ENCODE assay signal across 8 cellular contexts in genomic region chr9:34328983-34329832, GRCh38. TPM values are rescaled to one million over a fixed set of nuclear protein-coding genes. Genes with fewer than 3 reads are reported as not detected.
DNase-seq lines count a peak whose midpoint lies in the region; ATAC-seq, FAIRE-seq and TF ChIP-seq lines count a peak whose summit lies in the region.

Gene KIF24 (minus strand): TSS chr9:34329268. CDS start chr9:34311346, 17,922 bp downstream.
Gene NUDT2 (plus strand): TSS chr9:34329569. CDS start chr9:34339040, 9,471 bp downstream.

- H4K20me1 ChIP-seq in H1 (replicated peaks in 1 of 2; ENCODE audit: control insufficient read depth in 1 of 2, insufficient read depth in 2 of 2, low read length in 2 of 2) = no peaks in the 10 kb centered on the region

- peaks cover 0 to 6% of the 10 kb centered on the region in 2 experiments; a peak in 2 of 4 replicates for H3K79me2 ChIP-seq in H1 (ENCODE audit: control insufficient read depth in 1 of 2, insufficient read depth in 2 of 2, low read length in 2 of 2)

- H3K27me3 ChIP-seq in Caco-2 (replicated peaks; ENCODE audit: control insufficient read depth, insufficient read depth, low read length) = no peaks in the 10 kb centered on the region
- H3K27me3 ChIP-seq in H1 (replicated peaks in 1 of 4; ENCODE audit: control insufficient read depth in 3 of 4, extremely low read depth in 1 of 4, insufficient read depth in 3 of 4, low read length in 3 of 4) = no peaks in the 10 kb centered on the region

- no peak within 1 kb of the TSS for H2BK15ac ChIP-seq in H1 (ENCODE audit: low read length)

- H3K36me3 ChIP-seq in Caco-2 (ENCODE audit: control insufficient read depth, insufficient read depth, low read length) = no peaks in the 10 kb centered on the region
- no peaks in the 10 kb centered on the region for H3K36me3 ChIP-seq in H1 (ENCODE audit: control insufficient read depth in 2 of 4, insufficient read depth in 4 of 4, low read length in 3 of 4)

- H2AK5ac ChIP-seq in H1 (ENCODE audit: low read depth, low read length) = no peak within 1 kb of the TSS

- peak within 1 kb of the TSS; percentile 5; the same call in 1 of the 2 replicates for H2BK12ac ChIP-seq in H1 (ENCODE audit: low read depth, low read length)

- no peak within 1 kb of the TSS for H3K14ac ChIP-seq in H1 (ENCODE audit: insufficient read length)

- H3K18ac ChIP-seq in H1 (ENCODE audit: extremely low read depth, low read length) = no peak within 1 kb of the TSS

- TF ChIP-seq EP300 in H1 (IDR thresholded peaks at IDR 0.05; ENCODE audit: borderline replicate concordance in 1 of 2, low read depth in 2 of 2, low read length in 2 of 2) = no peak

- peaks cover 3% of the 10 kb centered on the region for H3K23me2 ChIP-seq in H1 (ENCODE audit: low read depth, low read length)

- TF ChIP-seq CTCF in Caco-2 (IDR thresholded peaks at IDR 0.05; ENCODE audit: insufficient read depth in 1 of 2, low read depth in 1 of 2, low read length in 1 of 2, severe bottlenecking in 1 of 2, unreplicated experiment in 1 of 2) (no peak), H1 (IDR thresholded peaks at IDR 0.05; ENCODE audit: control extremely low read depth in 1 of 3, insufficient read depth in 1 of 3, low read depth in 1 of 3, low read length in 3 of 3) (no peak)

- peak within 1 kb of the TSS; percentile 90 for H4K8ac ChIP-seq in H1 (ENCODE audit: extremely low read depth, insufficient read depth, low read length)

- no peaks in the 10 kb centered on the region for H3K79me1 ChIP-seq in H1 (ENCODE audit: low read depth, low read length)

- H3K9me3 Mint-ChIP-seq in Caco-2 (ENCODE audit: unreplicated experiment) (no peaks in the 10 kb centered on the region), memory B cell (no peaks in the 10 kb centered on the region)
- H3K9me3 Mint-ChIP-seq in activated CD8-positive, alpha-beta memory T cell treated with anti-CD3 and anti-CD28 coated beads, Interleukin-2, amount 10 ng/mL, durations not matched to agents 7 days and 5 days (ENCODE audit: low read depth) = no peaks in the 10 kb centered on the region

- CTCF ChIA-PET in Caco-2 (lab: Charles Lee) = no interaction called here
- CTCF ChIA-PET in activated CD8-positive, alpha-beta memory T cell treated with anti-CD3 and anti-CD28 coated beads, Interleukin-2, amount 10 ng/mL, durations not matched to agents 7 days and 5 days (lab: Charles Lee) = no interaction called here
- CTCF ChIA-PET in H1 (lab: Charles Lee; ENCODE audit: partially characterized antibody) = no interaction called here

- peak within 1 kb of the TSS; percentile 79 for H4K5ac ChIP-seq in H1 (ENCODE audit: insufficient read length, low read depth, low read length)

- no peak within 1 kb of the TSS for H3K4ac ChIP-seq in H1 (replicated peaks; ENCODE audit: insufficient read length, low read depth, low read length)

- peak within 1 kb of the TSS; percentile 77 to 85 for H3K4me2 ChIP-seq in H1 (ENCODE audit: insufficient read depth in 1 of 2, low read depth in 2 of 2, low read length in 2 of 2)

- H3K23ac ChIP-seq in H1 (ENCODE audit: insufficient read length) = no peak within 1 kb of the TSS

- peaks cover 18% of the 10 kb centered on the region for H3K36me3 Mint-ChIP-seq in Caco-2 (ENCODE audit: insufficient read depth, unreplicated experiment)
- H3K36me3 Mint-ChIP-seq in activated CD8-positive, alpha-beta memory T cell treated with anti-CD3 and anti-CD28 coated beads, Interleukin-2, amount 10 ng/mL, durations not matched to agents 7 days and 5 days = no peaks in the 10 kb centered on the region
- H3K36me3 Mint-ChIP-seq in memory B cell = no peaks in the 10 kb centered on the region

- FAIRE-seq in HTR-8/SVneo (lab: Jason Lieb, UNC) (no peak), H1 (lab: Jason Lieb, UNC) (peak; percentile 97)

- H3K9me3 ChIP-seq in Caco-2 = no peaks in the 10 kb centered on the region
- no peaks in the 10 kb centered on the region for H3K9me3 ChIP-seq in H1 (ENCODE audit: insufficient read depth in 2 of 2, low read depth in 1 of 2, low read length in 1 of 2)

- H2BK20ac ChIP-seq in H1 (ENCODE audit: low read length) = no peak within 1 kb of the TSS

- peak; percentile 98 to 99 for DNase-seq in Caco-2
- peak; percentile 86 for DNase-seq in HTR-8/SVneo (ENCODE audit: insufficient read length, low spot score)
- DNase-seq in NOMO-1 treated with DMSO at 0.1 percent for 48 hours (lab: John Stamatoyannopoulos, UW; ENCODE audit: unreplicated experiment) = peak; percentile 100
- DNase-seq in activated CD8-positive, alpha-beta memory T cell treated with anti-CD3 and anti-CD28 coated beads, Interleukin-2, amount 10 ng/mL, durations not matched to agents 7 days and 5 days = peak; percentile 99
- DNase-seq in H1 (ENCODE audit: low read depth in 1 of 2, low spot score in 2 of 2) = peak; percentile 94 to 99
- DNase-seq in memory B cell (ENCODE audit: low spot score in 2 of 2) = peak; percentile 86 to 95
- peak; percentile 88 for DNase-seq in stimulated activated CD8-positive, alpha-beta memory T cell treated with anti-CD3 and anti-CD28 coated beads, Interleukin-12 subunit alpha, Interleukin-12 subunit beta, amount 100 ng/mL, for 1 hour (ENCODE audit: low read depth)

- 1% methylated on average over 58 of the region's 64 CpGs; no CpG with 5 or more reads in 1 of the 2 experiments for WGBS in H1 (ENCODE audit: extremely low coverage in 1 of 2, insufficient coverage in 1 of 2, insufficient read length in 1 of 2, insufficient replicate concordance in 2 of 2, low coverage in 1 of 2, low lambda C conversion rate in 2 of 2, missing lambda C conversion rate in 1 of 2), 2 experiments

- peak; percentile 71 to 94 for TF ChIP-seq POLR2A in H1 (IDR thresholded peaks at IDR 0.05; ENCODE audit: control extremely low read depth in 1 of 2, low read depth in 2 of 2, low read length in 2 of 2)

- BruUV-seq in Caco-2 (replicated peaks; lab: Mats Ljungman, UMichigan) = no TSS peak

- peak within 1 kb of the TSS; percentile 5 for H4K91ac ChIP-seq in H1 (replicated peaks; ENCODE audit: insufficient read length, low read length)

- H3K27ac ChIP-seq in H1 (ENCODE audit: low read depth, low read length) = peak within 1 kb of the TSS; percentile 89

- H3K4me3 Mint-ChIP-seq in Caco-2 (ENCODE audit: unreplicated experiment) = peak within 1 kb of the TSS; percentile 83
- H3K4me3 Mint-ChIP-seq in activated CD8-positive, alpha-beta memory T cell treated with anti-CD3 and anti-CD28 coated beads, Interleukin-2, amount 10 ng/mL, durations not matched to agents 7 days and 5 days = peak within 1 kb of the TSS; percentile 90
- peak within 1 kb of the TSS; percentile 94 for H3K4me3 Mint-ChIP-seq in memory B cell

- ATAC-seq in GM21381 (IDR thresholded peaks at IDR 0.05; ENCODE audit: unreplicated experiment) (peak; percentile 92), memory B cell (ENCODE audit: low read depth) (peak; percentile 87)
- ATAC-seq in activated CD8-positive, alpha-beta memory T cell treated with anti-CD3 and anti-CD28 coated beads, Interleukin-2, amount 10 ng/mL, durations not matched to agents 7 days and 5 days = peak; percentile 93

- peak within 1 kb of the TSS; percentile 7; the same call in 1 of the 2 replicates for H2BK5ac ChIP-seq in H1 (ENCODE audit: low read depth, low read length)

- peak within 1 kb of the TSS; percentile 94 for H3K27ac Mint-ChIP-seq in Caco-2 (ENCODE audit: unreplicated experiment)
- peak within 1 kb of the TSS; percentile 95 for H3K27ac Mint-ChIP-seq in activated CD8-positive, alpha-beta memory T cell treated with anti-CD3 and anti-CD28 coated beads, Interleukin-2, amount 10 ng/mL, durations not matched to agents 7 days and 5 days
- peak within 1 kb of the TSS; percentile 97 for H3K27ac Mint-ChIP-seq in memory B cell

- POLR2A ChIA-PET in Caco-2 (lab: Charles Lee) = no interaction called here
- POLR2A ChIA-PET in H1 (lab: Charles Lee; ENCODE audit: partially characterized antibody) = no interaction called here

- H3K27me3 Mint-ChIP-seq in Caco-2 (ENCODE audit: insufficient read depth, unreplicated experiment) (no peaks in the 10 kb centered on the region), memory B cell (no peaks in the 10 kb centered on the region)
- H3K27me3 Mint-ChIP-seq in activated CD8-positive, alpha-beta memory T cell treated with anti-CD3 and anti-CD28 coated beads, Interleukin-2, amount 10 ng/mL, durations not matched to agents 7 days and 5 days = no peaks in the 10 kb centered on the region

- H3K4me1 ChIP-seq in Caco-2 (no peaks in the 10 kb centered on the region), H1 (replicated peaks in 1 of 4; ENCODE audit: control insufficient read depth in 3 of 4, insufficient read depth in 4 of 4, low read length in 3 of 4) (peaks cover 0 to 4% (median 1%) of the 10 kb centered on the region in 4 experiments; a peak in 2 of 7 replicates)

- TF ChIP-seq RAD21 in H1 (IDR thresholded peaks at IDR 0.05 in 1 of 2, conservative IDR thresholded peaks at IDR 0.05 in 1 of 2; ENCODE audit: low read depth in 2 of 2, low read length in 2 of 2) = no peak

- H2AFZ ChIP-seq in H1 (ENCODE audit: low read length) = peak within 1 kb of the TSS; percentile 74

- intact Hi-C loops in Caco-2 (cut with micrococcal nuclease; ENCODE audit: unreplicated experiment) = loop anchor here (1.0 kb wide), 1 partner anchor 48 kb away; no protein-coding TSS in a partner anchor

- peak within 1 kb of the TSS; percentile 88 to 98 (median 94) for H3K9ac ChIP-seq in H1 (replicated peaks in 1 of 4; ENCODE audit: extremely low read depth in 1 of 4, low read depth in 3 of 4, low read length in 3 of 4)

- H2BK120ac ChIP-seq in H1 (replicated peaks; ENCODE audit: low read depth, low read length) = no peak within 1 kb of the TSS

- H3K4me1 Mint-ChIP-seq in Caco-2 (ENCODE audit: low read depth, unreplicated experiment) (peaks cover 13% of the 10 kb centered on the region), memory B cell (peaks cover 19% of the 10 kb centered on the region)
- H3K4me1 Mint-ChIP-seq in activated CD8-positive, alpha-beta memory T cell treated with anti-CD3 and anti-CD28 coated beads, Interleukin-2, amount 10 ng/mL, durations not matched to agents 7 days and 5 days = peaks cover 35% of the 10 kb centered on the region

- H3K4me3 ChIP-seq in Caco-2 (ENCODE audit: low read depth, low read length) = peak within 1 kb of the TSS; percentile 96
- peak within 1 kb of the TSS; percentile 74 to 96 (median 94) for H3K4me3 ChIP-seq in H1 (ENCODE audit: extremely low read depth in 1 of 4, insufficient read depth in 2 of 4, low read depth in 3 of 4, low read length in 4 of 4)

- H3K56ac ChIP-seq in H1 (replicated peaks; ENCODE audit: insufficient read length, low read depth, low read length) = peak within 1 kb of the TSS; percentile 3

RNA-seq across cellular contexts. Expression of gene KIF24, which starts in this region (rescaled TPM):
- total RNA-seq in Caco-2 (2022) = 3.9 and 4.4 TPM in 2 replicates
- 10 to 100 TPM in 1 of 2 experiments, 1 to 10 TPM in 1; 9.3 to 13.6 TPM for total RNA-seq in activated CD8-positive, alpha-beta memory T cell treated with anti-CD3 and anti-CD28 coated beads, Interleukin-2, amount 10 ng/mL, durations not matched to agents 7 days and 5 days
- 3.9 and 4.5 TPM in 2 replicates for total RNA-seq in H1 (2021; fragmentation: NEBNext Ultra II Directional; extraction: Animal tissue kit (Norgen Biotek cat#: 25700))
- 2.3 and 2.7 TPM in 2 replicates for polyA plus RNA-seq in H1 (2011; rRNA removed)
- polyA plus RNA-seq in H1 (2011; cell fraction: cytosol; rRNA removed) = 2.6 TPM
- polyA plus RNA-seq in H1 (2011; cell fraction: nucleus; rRNA removed) = 5.1 TPM
- polyA plus RNA-seq in H1 (2012, experiment 1 of 2) = 2.6 to 3.1 TPM (median 2.8 TPM) in 4 replicates
- 0.56 TPM for polyA plus RNA-seq in H1 (2012, experiment 2 of 2)
- 1.8 TPM for polyA plus RNA-seq in H1 (2013, experiment 1 of 2)
- 1.7 TPM for polyA plus RNA-seq in H1 (2013, experiment 2 of 2)
- 8.9 and 10.7 TPM in 2 replicates for polyA minus RNA-seq in H1 (2011; rRNA and poly(A)+ RNA removed)
- 4.2 TPM for polyA minus RNA-seq in H1 (2011; cell fraction: cytosol; rRNA and poly(A)+ RNA removed)
- 7.3 TPM for polyA minus RNA-seq in H1 (2011; cell fraction: nucleus; rRNA and poly(A)+ RNA removed)

RNA-seq across cellular contexts. Expression of gene NUDT2, which starts in this region (rescaled TPM):
- total RNA-seq in Caco-2 (2022) = 14.4 and 15.0 TPM in 2 replicates
- total RNA-seq in activated CD8-positive, alpha-beta memory T cell treated with anti-CD3 and anti-CD28 coated beads, Interleukin-2, amount 10 ng/mL, durations not matched to agents 7 days and 5 days = 10 to 100 TPM; 28.9 to 29.7 TPM
- 16.7 and 18.1 TPM in 2 replicates for total RNA-seq in H1 (2021; fragmentation: NEBNext Ultra II Directional; extraction: Animal tissue kit (Norgen Biotek cat#: 25700))
- 16.2 and 23.7 TPM in 2 replicates for polyA plus RNA-seq in H1 (2011; rRNA removed)
- 28.9 TPM for polyA plus RNA-seq in H1 (2011; cell fraction: cytosol; rRNA removed)
- polyA plus RNA-seq in H1 (2011; cell fraction: nucleus; rRNA removed) = 11.2 TPM
- 20.2 to 25.1 TPM (median 22.6 TPM) in 4 replicates for polyA plus RNA-seq in H1 (2012, experiment 1 of 2)
- 13.5 TPM for polyA plus RNA-seq in H1 (2012, experiment 2 of 2)
- polyA plus RNA-seq in H1 (2013, experiment 1 of 2) = 11.1 TPM
- 11.6 TPM for polyA plus RNA-seq in H1 (2013, experiment 2 of 2)
- 9.5 and 13.0 TPM in 2 replicates for polyA minus RNA-seq in H1 (2011; rRNA and poly(A)+ RNA removed)
- polyA minus RNA-seq in H1 (2011; cell fraction: cytosol; rRNA and poly(A)+ RNA removed) = 4.2 TPM
- polyA minus RNA-seq in H1 (2011; cell fraction: nucleus; rRNA and poly(A)+ RNA removed) = 4.0 TPM

Comparison
In these comparisons a context has a peak if more than half of its experiments do, and no peak if none do; other contexts are left out.
1. Peak in every context shown above with its lines: DNase-seq, ATAC-seq, H3K4me3 ChIP-seq and H3K27ac ChIP-seq.